8 cellular contexts compared by ENCODE assay signal in the genomic region with DNA sequence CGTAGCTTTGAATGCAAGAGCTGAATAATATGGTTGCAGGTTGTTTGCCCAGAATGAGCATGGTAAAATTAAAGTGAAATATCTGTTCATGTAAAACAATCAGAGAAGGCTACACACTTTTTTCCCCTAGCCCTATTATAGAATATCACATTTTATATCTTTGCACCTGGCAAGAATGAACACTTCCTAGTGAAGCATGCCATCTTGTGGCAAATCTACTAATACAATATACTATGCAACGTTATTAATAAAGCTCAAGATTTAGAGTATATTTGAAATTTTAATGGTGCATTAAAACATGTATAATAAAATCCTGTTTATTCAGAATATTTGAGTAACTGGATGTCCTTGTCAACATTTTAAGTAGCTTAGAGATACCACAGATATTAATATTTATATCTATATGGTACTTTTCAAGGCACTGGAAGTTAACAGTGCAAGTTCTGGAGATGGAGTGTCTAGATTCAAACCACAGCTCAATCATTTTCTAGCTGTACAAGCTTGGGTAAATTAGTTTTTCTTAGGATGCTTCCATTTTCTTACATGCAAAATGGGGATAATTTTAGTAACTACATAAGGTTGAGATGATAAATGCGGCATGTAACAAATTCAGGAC.
DNase-seq lines count a peak whose midpoint lies in the region; ATAC-seq and TF ChIP-seq lines count a peak whose summit lies in the region.
"Had no signal": no experiment of that assay in that cellular context is flagged by ENCODE, and none has a peak within 500 bp of the region (broad histone marks: within the 10 kb centered on the region; RNA-seq: fewer than 3 reads in every experiment).

No MANE protein-coding gene starts in this region.

- H3K27ac Mint-ChIP-seq in H9 (0 out of 7 replicates have a peak overlapping the region, but pooled peaks of 1 of the 3 experiments have one; percentile 37), chondrocyte (ENCODE audit: unreplicated experiment) (no peak overlapping the region), progenitor cell of endocrine pancreas (no peak overlapping the region)

- H3K4me1 Mint-ChIP-seq in H9 (peaks cover 5 to 10% of the 10 kb centered on the region in 2 experiments; a peak in 2 of 4 replicates), chondrocyte (ENCODE audit: low read depth) (peaks cover 10% of the 10 kb centered on the region), progenitor cell of endocrine pancreas (ENCODE audit: low read depth) (peaks cover 7% of the 10 kb centered on the region)

- H2BK15ac ChIP-seq in H9 (ENCODE audit: low read depth, low read length): no peak overlapping the region

- WGBS in H9 (ENCODE audit: extremely low coverage, insufficient read length, low lambda C conversion rate): no CpG with 5 or more reads among the region's 3 CpGs

- H3K14ac ChIP-seq in H9 (ENCODE audit: insufficient read depth, low read length): no peak overlapping the region

- DNase-seq in H9: no peak
- peak; percentile 48 for DNase-seq in NCI-H2107 treated with DMSO at 0.1 percent for 48 hours (lab: John Stamatoyannopoulos, UW; ENCODE audit: unreplicated experiment)
- DNase-seq in chondrocyte (ENCODE audit: low spot score): no peak
- no peak for DNase-seq in progenitor cell of endocrine pancreas (ENCODE audit: low spot score, unreplicated experiment)
- DNase-seq in GOT3 (lab: John Stamatoyannopoulos, UW): no peak
- DNase-seq in islet precursor cell: no peak
- DNase-seq: testis had no signal

- H2BK12ac ChIP-seq in H9 (ENCODE audit: insufficient read length, low read depth, low read length): no peak overlapping the region

- H3K9me3 ChIP-seq in H9 (ENCODE audit: control insufficient read depth, low read depth, low read length): no peaks in the 10 kb centered on the region
- H3K9me3 ChIP-seq: testis had no signal

- H3K79me2 ChIP-seq in H9 (ENCODE audit: insufficient read depth, low read length): no peaks in the 10 kb centered on the region

- no peak overlapping the region for H2BK20ac ChIP-seq in H9 (ENCODE audit: low read depth, low read length, poor library complexity, severe bottlenecking)

- H2BK120ac ChIP-seq in H9 (ENCODE audit: low read depth, low read length, poor library complexity, severe bottlenecking): no peak overlapping the region

- H3K36me3 Mint-ChIP-seq in H9 (ENCODE audit: insufficient read depth in 1 of 3, low read depth in 3 of 3): no peaks in the 10 kb centered on the region
- H3K36me3 Mint-ChIP-seq in chondrocyte (ENCODE audit: low read depth): no peaks in the 10 kb centered on the region
- H3K36me3 Mint-ChIP-seq in progenitor cell of endocrine pancreas (ENCODE audit: insufficient read depth): no peaks in the 10 kb centered on the region

- no peak for ATAC-seq in HG03521 (IDR thresholded peaks at IDR 0.05; ENCODE audit: unreplicated experiment)

- no peaks in the 10 kb centered on the region for H3K27me3 ChIP-seq in H9 (ENCODE audit: insufficient read depth, low read length)
- H3K27me3 ChIP-seq: testis had no signal

- H4K5ac ChIP-seq in H9 (ENCODE audit: insufficient read length, low read depth, low read length): no peak overlapping the region

- H3K27me3 Mint-ChIP-seq in H9 (ENCODE audit: low read depth) (no peaks in the 10 kb centered on the region), chondrocyte (ENCODE audit: low read depth) (no peaks in the 10 kb centered on the region), progenitor cell of endocrine pancreas (no peaks in the 10 kb centered on the region)

- H3K4me1 ChIP-seq in H9 (ENCODE audit: insufficient read depth, low read length): no peaks in the 10 kb centered on the region
- H3K4me1 ChIP-seq: testis had no signal

- no peaks in the 10 kb centered on the region for H3K9me3 Mint-ChIP-seq in H9
- H3K9me3 Mint-ChIP-seq in chondrocyte (ENCODE audit: low read depth): no peaks in the 10 kb centered on the region
- H3K9me3 Mint-ChIP-seq in progenitor cell of endocrine pancreas (ENCODE audit: low read depth): peaks cover 4% of the 10 kb centered on the region

- no peak overlapping the region for H3K56ac ChIP-seq in H9 (ENCODE audit: insufficient read length, low read depth, low read length)

- H3K4me3 Mint-ChIP-seq in H9: no peak overlapping the region
- no peak overlapping the region for H3K4me3 Mint-ChIP-seq in chondrocyte (ENCODE audit: unreplicated experiment)
- H3K4me3 Mint-ChIP-seq in progenitor cell of endocrine pancreas (ENCODE audit: low read depth): no peak overlapping the region

- H3K79me1 ChIP-seq in H9 (ENCODE audit: insufficient read depth, low read depth, low read length, poor library complexity, severe bottlenecking): no peaks in the 10 kb centered on the region

- H2BK5ac ChIP-seq in H9 (ENCODE audit: insufficient read length, low read length): no peak overlapping the region

- no peak overlapping the region for H3K23ac ChIP-seq in H9 (ENCODE audit: insufficient read length, low read depth, low read length)

- H4K91ac ChIP-seq in H9 (ENCODE audit: insufficient read length, low read depth, low read length): no peak overlapping the region

- H3T11ph ChIP-seq in H9 (ENCODE audit: low read length): no peak overlapping the region

- no peak overlapping the region for H3K4ac ChIP-seq in H9 (ENCODE audit: low read depth, low read length)

- no peak overlapping the region for H3K18ac ChIP-seq in H9 (ENCODE audit: insufficient read length, low read depth, low read length)

- no peak overlapping the region for H2AFZ ChIP-seq in H9 (ENCODE audit: low read length)

- no peaks in the 10 kb centered on the region for H4K20me1 ChIP-seq in H9 (ENCODE audit: control insufficient read depth, insufficient read depth, insufficient read length)

- no peak overlapping the region for H3K9ac ChIP-seq in H9 (ENCODE audit: extremely low read depth, insufficient read length, low read length)

- H3K4me2 ChIP-seq in H9 (ENCODE audit: insufficient read depth, insufficient read length, low read length): no peak overlapping the region

- no peak overlapping the region for H2AK5ac ChIP-seq in H9 (ENCODE audit: insufficient read length, low read length)

- H3K27ac ChIP-seq in H9 (ENCODE audit: insufficient read length, low read depth, low read length): no peak overlapping the region
- H3K27ac ChIP-seq: testis had no signal

- no peak overlapping the region for H4K8ac ChIP-seq in H9 (replicated peaks; ENCODE audit: insufficient read length, low read depth, low read length)

- H3K23me2 ChIP-seq in H9 (ENCODE audit: insufficient read length, low read depth, low read length, poor library complexity, severe bottlenecking): no peaks in the 10 kb centered on the region

- TF ChIP-seq CTCF in H9 (conservative IDR thresholded peaks at IDR 0.05) (peak; percentile 49; the same call in 2 of the 3 replicates), chondrocyte (IDR thresholded peaks at IDR 0.05) (peak; percentile 85), progenitor cell of endocrine pancreas (IDR thresholded peaks at IDR 0.05; ENCODE audit: unreplicated experiment) (peak; percentile 74)
